In genomic region chr21:16117331-16117730, GRCh38 we compare ENCODE assay signal across 20 cellular contexts.
A peak's percentile ranks its signal among the peaks of the same experiment; 100 is the strongest.
DNase-seq lines count a peak whose midpoint lies in the region; ATAC-seq and TF ChIP-seq lines count a peak whose summit lies in the region.
"Had no signal": no experiment of that assay in that cellular context is flagged by ENCODE, and none has a peak within 500 bp of the region (broad histone marks: within the 10 kb centered on the region; RNA-seq: fewer than 3 reads in every experiment).

No MANE protein-coding gene starts in this region.

- peak overlapping the region; percentile 73 for H2BK5ac ChIP-seq in mesenchymal stem cell (ENCODE audit: low read depth, low read length, poor library complexity, severe bottlenecking)

- H3K9ac ChIP-seq in mesenchymal stem cell (ENCODE audit: low read length) = peak overlapping the region; percentile 77

- H2BK12ac ChIP-seq in mesenchymal stem cell (ENCODE audit: low read length in 2 of 2) = no peak overlapping the region

- peak in 1 of 2 donors; percentile 5 for TF ChIP-seq EP300 in tibial nerve (IDR thresholded peaks at IDR 0.05)

- no peak overlapping the region for H4K8ac ChIP-seq in mesenchymal stem cell (ENCODE audit: low read length)

- peak overlapping the region; percentile 44 for H3K4me3 ChIP-seq in coronary artery
- peak overlapping the region in 1 of 2 experiments; percentile 48 for H3K4me3 ChIP-seq in mesenchymal stem cell (ENCODE audit: insufficient read depth in 1 of 2, low read depth in 1 of 2, low read length in 2 of 2)
- H3K4me3 ChIP-seq in tibial nerve = peak overlapping the region in 1 of 4 donors; percentile 6

- no peak overlapping the region for H2BK15ac ChIP-seq in mesenchymal stem cell (ENCODE audit: low read depth, poor library complexity, severe bottlenecking)

- H3K79me1 ChIP-seq in mesenchymal stem cell (replicated peaks; ENCODE audit: low read length, poor library complexity, severe bottlenecking) = no peaks in the 10 kb centered on the region

- H3K14ac ChIP-seq in mesenchymal stem cell (ENCODE audit: low read length in 2 of 2) = no peak overlapping the region

- no peaks in the 10 kb centered on the region for H3K36me3 ChIP-seq in mesenchymal stem cell (ENCODE audit: control insufficient read depth in 1 of 2, insufficient read depth in 2 of 2, low read depth in 1 of 2, low read length in 2 of 2)
- H3K36me3 ChIP-seq in tibial nerve = no peaks in the 10 kb centered on the region

- no peak overlapping the region for H3K23ac ChIP-seq in mesenchymal stem cell (ENCODE audit: low read length in 2 of 2)

- no peak overlapping the region for H2BK120ac ChIP-seq in mesenchymal stem cell (ENCODE audit: low read depth, low read length)

- H3K9me3 ChIP-seq in mesenchymal stem cell (ENCODE audit: control insufficient read depth, low read length) = no peaks in the 10 kb centered on the region
- H3K9me3 ChIP-seq in tibial nerve = peaks cover 0 to 15% (median 0%) of the 10 kb centered on the region in 4 donors

- H3K27me3 ChIP-seq in mesenchymal stem cell (ENCODE audit: control insufficient read depth in 1 of 2, insufficient read depth in 1 of 2, low read length in 2 of 2) (no peaks in the 10 kb centered on the region), tibial nerve (no peaks in the 10 kb centered on the region)

- TF ChIP-seq POLR2A in tibial nerve (IDR thresholded peaks at IDR 0.05) = no peak

- no peak overlapping the region for H2AFZ ChIP-seq in mesenchymal stem cell (ENCODE audit: low read depth, low read length)

- no peak overlapping the region for H4K91ac ChIP-seq in mesenchymal stem cell (ENCODE audit: low read length)

- 96% methylated on average over 3 of the region's 4 CpGs for WGBS in mesenchymal stem cell
- WGBS in tibial nerve, 2 donors = 53 to 60% methylated on average over 4 of the region's 4 CpGs

- no peak overlapping the region for H3K4ac ChIP-seq in mesenchymal stem cell (ENCODE audit: low read depth in 1 of 2, low read length in 2 of 2)

- ATAC-seq in GM19452 (IDR thresholded peaks at IDR 0.05; ENCODE audit: unreplicated experiment) (no peak), HG02798 (IDR thresholded peaks at IDR 0.05; ENCODE audit: poor library complexity, unreplicated experiment) (no peak)
- ATAC-seq: naive thymus-derived CD4-positive, alpha-beta T cell had no signal

- H3K18ac ChIP-seq in mesenchymal stem cell (ENCODE audit: low read depth in 1 of 2, low read length in 2 of 2) = no peak overlapping the region

- H2AK5ac ChIP-seq in mesenchymal stem cell (ENCODE audit: low read length, severe bottlenecking) = no peak overlapping the region

- H3K27ac ChIP-seq in coronary artery = peak overlapping the region in 1 of 2 donors; percentile 1
- peak overlapping the region; percentile 96 for H3K27ac ChIP-seq in mesenchymal stem cell (ENCODE audit: low read length, poor library complexity, severe bottlenecking)
- peak overlapping the region in 3 of 4 donors; percentile 37 to 56 (median 51) for H3K27ac ChIP-seq in tibial nerve
- H3K27ac ChIP-seq: 22Rv1 had no signal

- peak; percentile 41 for DNase-seq in DMS79 treated with DMSO at 0.1 percent for 48 hours (lab: John Stamatoyannopoulos, UW)
- DNase-seq in DMS79 (lab: John Stamatoyannopoulos, UW) = no peak
- DNase-seq in coronary artery (ENCODE audit: low spot score) = no peak
- DNase-seq in mesenchymal stem cell = no peak
- DNase-seq in tibial nerve (ENCODE audit: low spot score in 2 of 2) = no peak
- DNase-seq in AG08395 (ENCODE audit: low spot score) = no peak
- DNase-seq: activated CD4-positive, alpha-beta T cell treated with anti-CD3 and anti-CD28 coated beads for 4 hours; activated T-cell treated with anti-CD3 and anti-CD28 coated beads, Interleukin-2, amount 50 U/mL, for 1 hour; effector CD4-positive, alpha-beta T cell; glutamatergic neuron; H7; Kasumi-1; naive thymus-derived CD4-positive, alpha-beta T cell; NCI-H187 treated with DMSO at 0.1 percent for 48 hours; NCI-H524; RPMI8226; stimulated activated CD4-positive, alpha-beta T cell treated with anti-CD3 and anti-CD28 coated beads, Interleukin-4, amount 100 ng/mL, for 1 hour had no signal

- H3K4me2 ChIP-seq in mesenchymal stem cell (ENCODE audit: low read length, poor library complexity, severe bottlenecking) = no peak overlapping the region

- no peaks in the 10 kb centered on the region for H3K4me1 ChIP-seq in mesenchymal stem cell (ENCODE audit: control insufficient read depth, insufficient read depth, low read depth, low read length)
- H3K4me1 ChIP-seq in tibial nerve = peaks cover 0 to 16% (median 0%) of the 10 kb centered on the region in 4 donors

- no peak for TF ChIP-seq CTCF in coronary artery (IDR thresholded peaks at IDR 0.05)
- no peak for TF ChIP-seq CTCF in tibial nerve (IDR thresholded peaks at IDR 0.05)
